28 cellular contexts compared by ENCODE assay signal in genomic region chr18:34741401-34741800, GRCh38. TPM values are rescaled to one million over a fixed set of nuclear protein-coding genes. Genes with fewer than 3 reads are reported as not detected.
"Had no signal": no experiment of that assay in that cellular context is flagged by ENCODE, and none has a peak within 500 bp of the region (broad histone marks: within the 10 kb centered on the region; RNA-seq: fewer than 3 reads in every experiment).

No MANE protein-coding gene starts in this region.

- H3K36me3 Mint-ChIP-seq: naive thymus-derived CD8-positive, alpha-beta T cell; stimulated activated effector memory CD8-positive, alpha-beta T cell treated with anti-CD3 and anti-CD28 coated beads, Interleukin-12 subunit alpha, Interleukin-12 subunit beta, amount 100 ng/mL, for 72 hours; stimulated activated naive B cell treated with anti-CD40 and anti-IgM and Interleukin-4, amounts not matched to agents 10 μg/mL and 1 μg/mL and 100 μg/mL, for 72 hours; type B pancreatic cell had no signal

- H3K9me3 ChIP-seq: ovary, psoas muscle, right lobe of liver, sigmoid colon, stomach, thoracic aorta, tibial artery, transverse colon, upper lobe of right lung, uterus had no signal

- H3K27me3 Mint-ChIP-seq: progenitor cell of endocrine pancreas; stimulated activated naive B cell treated with anti-CD40 and anti-IgM and Interleukin-4, amounts not matched to agents 10 μg/mL and 1 μg/mL and 100 μg/mL, for 72 hours; type B pancreatic cell had no signal

- H3K27ac Mint-ChIP-seq: naive thymus-derived CD8-positive, alpha-beta T cell; nephron; progenitor cell of endocrine pancreas; stimulated activated effector memory CD8-positive, alpha-beta T cell treated with anti-CD3 and anti-CD28 coated beads, Interleukin-12 subunit alpha, Interleukin-12 subunit beta, amount 100 ng/mL, for 72 hours; stimulated activated naive B cell treated with anti-CD40 and anti-IgM and Interleukin-4, amounts not matched to agents 10 μg/mL and 1 μg/mL and 100 μg/mL, for 72 hours; stimulated activated naive CD8-positive, alpha-beta T cell treated with anti-CD3 and anti-CD28 coated beads, Interleukin-15, Interleukin-2, amounts not matched to agents 100 ng/mL and 50 ng/mL, for 24 hours; type B pancreatic cell had no signal

- H3K27ac ChIP-seq: neural progenitor cell, ovary, parathyroid adenoma, psoas muscle, right lobe of liver, stomach, thoracic aorta, tibial artery, upper lobe of right lung, uterus had no signal

- DNase-seq: naive thymus-derived CD8-positive, alpha-beta T cell; occipital lobe; ovary; posterior cingulate gyrus; psoas muscle; right cardiac atrium; right lobe of liver; sigmoid colon; small intestine; stimulated activated CD4-positive, alpha-beta T cell treated with anti-CD3 and anti-CD28 coated beads, Interleukin-15, amount 100 ng/mL, for 24 hours; stimulated activated CD4-positive, alpha-beta T cell treated with anti-CD3 and anti-CD28 coated beads, Interleukin-2, amount 100 ng/mL, for 24 hours; stimulated activated CD4-positive, alpha-beta T cell treated with anti-CD3 and anti-CD28 coated beads, Interleukin-2, amount 100 ng/mL, for 48 hours; stimulated activated CD4-positive, alpha-beta T cell treated with anti-CD3 and anti-CD28 coated beads, Interleukin-4, amount 100 ng/mL, for 24 hours; stimulated activated naive B cell treated with anti-CD40 and anti-IgM and Interleukin-4, amounts not matched to agents 10 μg/mL and 1 μg/mL and 100 μg/mL, for 72 hours; stimulated activated naive CD4-positive, alpha-beta T cell treated with Interleukin-2 at 50 U/mL for 16 hours; stomach; tibial artery; transverse colon; upper lobe of right lung; uterus had no signal

- H3K27me3 ChIP-seq: neural progenitor cell, ovary, right lobe of liver, sigmoid colon, stomach, tibial artery, transverse colon, upper lobe of right lung, uterus had no signal

- H3K36me3 ChIP-seq: neural progenitor cell, ovary, right lobe of liver, sigmoid colon, stomach, thoracic aorta, tibial artery, transverse colon, upper lobe of right lung, uterus had no signal

- H3K9me3 Mint-ChIP-seq: nephron; stimulated activated effector memory CD8-positive, alpha-beta T cell treated with anti-CD3 and anti-CD28 coated beads, Interleukin-12 subunit alpha, Interleukin-12 subunit beta, amount 100 ng/mL, for 72 hours; stimulated activated naive B cell treated with anti-CD40 and anti-IgM and Interleukin-4, amounts not matched to agents 10 μg/mL and 1 μg/mL and 100 μg/mL, for 72 hours; stimulated activated naive CD8-positive, alpha-beta T cell treated with anti-CD3 and anti-CD28 coated beads, Interleukin-15, Interleukin-2, amounts not matched to agents 100 ng/mL and 50 ng/mL, for 24 hours; type B pancreatic cell had no signal

- H3K4me1 ChIP-seq: parathyroid adenoma, right lobe of liver, upper lobe of right lung, uterus had no signal

- H3K4me3 Mint-ChIP-seq: naive thymus-derived CD8-positive, alpha-beta T cell; nephron; neural progenitor cell; stimulated activated effector memory CD8-positive, alpha-beta T cell treated with anti-CD3 and anti-CD28 coated beads, Interleukin-12 subunit alpha, Interleukin-12 subunit beta, amount 100 ng/mL, for 72 hours; stimulated activated naive B cell treated with anti-CD40 and anti-IgM and Interleukin-4, amounts not matched to agents 10 μg/mL and 1 μg/mL and 100 μg/mL, for 72 hours; stimulated activated naive CD8-positive, alpha-beta T cell treated with anti-CD3 and anti-CD28 coated beads, Interleukin-15, Interleukin-2, amounts not matched to agents 100 ng/mL and 50 ng/mL, for 24 hours; type B pancreatic cell had no signal

- H3K4me3 ChIP-seq: neural progenitor cell, ovary, psoas muscle, right lobe of liver, sigmoid colon, stomach, thoracic aorta, tibial artery, transverse colon, upper lobe of right lung, uterus had no signal

- H3K4me1 Mint-ChIP-seq: naive thymus-derived CD8-positive, alpha-beta T cell; stimulated activated effector memory CD8-positive, alpha-beta T cell treated with anti-CD3 and anti-CD28 coated beads, Interleukin-12 subunit alpha, Interleukin-12 subunit beta, amount 100 ng/mL, for 72 hours; stimulated activated naive B cell treated with anti-CD40 and anti-IgM and Interleukin-4, amounts not matched to agents 10 μg/mL and 1 μg/mL and 100 μg/mL, for 72 hours had no signal

- ATAC-seq: naive thymus-derived CD8-positive, alpha-beta T cell; right cardiac atrium; right lobe of liver; stimulated activated effector memory CD8-positive, alpha-beta T cell treated with anti-CD3 and anti-CD28 coated beads, Interleukin-12 subunit alpha, Interleukin-12 subunit beta, amount 100 ng/mL, for 72 hours; stimulated activated naive B cell treated with anti-CD40 and anti-IgM and Interleukin-4, amounts not matched to agents 10 μg/mL and 1 μg/mL and 100 μg/mL, for 72 hours; upper lobe of right lung had no signal

RNA-seq across cellular contexts. Expression of gene DTNA, which starts 31.3 kb away (rescaled TPM):
- total RNA-seq: naive thymus-derived CD8-positive, alpha-beta T cell had no signal
